In the genomic region with DNA sequence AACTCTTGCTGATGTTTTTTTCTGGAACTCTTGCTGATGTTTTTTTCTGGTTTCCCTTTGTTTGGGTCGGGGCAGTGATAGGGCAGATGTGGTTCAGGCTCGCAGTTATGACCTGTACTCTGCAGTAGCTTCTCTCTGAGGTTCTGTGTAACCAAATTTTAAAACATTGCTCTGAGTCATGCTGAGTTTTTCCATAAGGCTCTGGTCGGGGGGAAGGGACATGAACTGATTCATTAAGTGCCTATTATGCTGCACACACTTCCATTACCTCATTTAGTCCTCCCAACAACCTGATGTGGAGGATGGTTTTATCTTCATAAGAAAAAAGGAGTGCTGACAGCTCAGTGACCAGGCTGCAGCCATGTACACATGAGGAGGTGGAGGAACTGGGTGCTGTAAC, we compare ENCODE assay signal across 8 cellular contexts. TPM values are rescaled to one million over a fixed set of nuclear protein-coding genes. Genes with fewer than 3 reads are reported as not detected.
DNase-seq lines count a peak whose midpoint lies in the region; ATAC-seq, FAIRE-seq and TF ChIP-seq lines count a peak whose summit lies in the region.

No MANE protein-coding gene starts in this region.

- peaks cover 0 to 1% (median 0%) of the 10 kb centered on the region in 3 donors for H3K27me3 Mint-ChIP-seq in immature natural killer cell (ENCODE audit: low read depth in 3 of 3)

- ATAC-seq in A549: no peak; a peak in 2 of 6 replicates
- ATAC-seq in activated naive CD4-positive, alpha-beta T cell treated with anti-CD3 and anti-CD28 coated beads, Interleukin-2, amount 50 U/mL, for 72 hours: peak; percentile 96 to 98
- no peak for ATAC-seq in HG02885 (IDR thresholded peaks at IDR 0.05; ENCODE audit: poor library complexity, unreplicated experiment)

- peak overlapping the region; percentile 87 to 94 for H3K27ac Mint-ChIP-seq in activated naive CD4-positive, alpha-beta T cell treated with anti-CD3 and anti-CD28 coated beads, Interleukin-2, amount 50 U/mL, for 72 hours
- peak overlapping the region in 3 of 6 donors; percentile 18 to 62 (median 61) for H3K27ac Mint-ChIP-seq in immature natural killer cell

- no peak for TF ChIP-seq POLR2A in A549 (IDR thresholded peaks at IDR 0.05; ENCODE audit: low read length)

- no peak for FAIRE-seq in A549 (lab: Jason Lieb, UNC)

- no peaks in the 10 kb centered on the region for H3K36me3 ChIP-seq in SJCRH30

- CTCF ChIA-PET in A549 (lab: Yijun Ruan, JAX): no interaction called here

- H3K36me3 Mint-ChIP-seq in activated naive CD4-positive, alpha-beta T cell treated with anti-CD3 and anti-CD28 coated beads, Interleukin-2, amount 50 U/mL, for 72 hours: no peaks in the 10 kb centered on the region
- no peaks in the 10 kb centered on the region for H3K36me3 Mint-ChIP-seq in immature natural killer cell

- H3K4me3 ChIP-seq in A549: no peak overlapping the region
- no peak overlapping the region for H3K4me3 ChIP-seq in SJCRH30

- H3K4me2 ChIP-seq in A549: peak overlapping the region; percentile 44

- H3K4me1 Mint-ChIP-seq in immature natural killer cell: peaks cover 76 to 77% of the 10 kb centered on the region in 2 donors

- no peaks in the 10 kb centered on the region for H3K27me3 ChIP-seq in SJCRH30

- no peaks in the 10 kb centered on the region for H3K9me3 Mint-ChIP-seq in activated naive CD4-positive, alpha-beta T cell treated with anti-CD3 and anti-CD28 coated beads, Interleukin-2, amount 50 U/mL, for 72 hours
- H3K9me3 Mint-ChIP-seq in immature natural killer cell: no peaks in the 10 kb centered on the region

- peak in 1 of 2 experiments; percentile 6 for DNase-seq in A549 (ENCODE audit: low read depth in 1 of 2, low spot score in 1 of 2)
- peak; percentile 83 for DNase-seq in HS-5 (ENCODE audit: low read depth)
- DNase-seq in activated naive CD4-positive, alpha-beta T cell treated with anti-CD3 and anti-CD28 coated beads, Interleukin-2, amount 50 U/mL, for 72 hours (ENCODE audit: low spot score in 2 of 2): peak in 1 of 2 donors; percentile 44
- peak; percentile 41 for DNase-seq in left kidney (ENCODE audit: low read depth, low spot score)
- DNase-seq in NCI-H524 (lab: John Stamatoyannopoulos, UW): no peak
- no peak for DNase-seq in immature natural killer cell
- DNase-seq in SJCRH30: no peak

- H3K4me3 Mint-ChIP-seq in immature natural killer cell: no peak overlapping the region

- no peak for TF ChIP-seq EP300 in A549 (IDR thresholded peaks at IDR 0.05)

- H3K9me3 ChIP-seq in A549 (no peaks in the 10 kb centered on the region), SJCRH30 (replicated peaks) (no peaks in the 10 kb centered on the region)

- peaks cover 9% of the 10 kb centered on the region; the same call in 1 of the 3 replicates for H3K4me1 ChIP-seq in A549
- H3K4me1 ChIP-seq in SJCRH30: no peaks in the 10 kb centered on the region

- POLR2A ChIA-PET in A549 (lab: Yijun Ruan, JAX): interaction anchor here (1.2 kb wide), 1 partner anchor 19 kb away, joined by 5 read pairs; a partner anchor contains a TSS

- H3K27ac ChIP-seq in A549 (peak overlapping the region in 1 of 2 experiments; percentile 58; a peak in 2 of 6 replicates), SJCRH30 (no peak overlapping the region)

- WGBS in A549 (ENCODE audit: missing lambda C conversion rate): 4% methylated on average over 3 of the region's 3 CpGs

- no peak for TF ChIP-seq RAD21 in A549 (conservative IDR thresholded peaks at IDR 0.05 in 1 of 2, IDR thresholded peaks at IDR 0.05 in 1 of 2)

- TF ChIP-seq CTCF in A549 (IDR thresholded peaks at IDR 0.05): no peak

TF ChIP-seq in A549, 52 proteins besides CTCF, POLR2A, EP300 and RAD21:
- TF ChIP-seq PHF8 (IDR thresholded peaks at IDR 0.05; ENCODE audit: borderline replicate concordance, low read depth) (no peak), HOXB5 (CRISPR knock-in tag; IDR thresholded peaks at IDR 0.05) (no peak), RFX5 (IDR thresholded peaks at IDR 0.05) (no peak), KDM5A (IDR thresholded peaks at IDR 0.05) (no peak), JUN (IDR thresholded peaks at IDR 0.05) (no peak), TFCP2L1 (CRISPR knock-in tag; IDR thresholded peaks at IDR 0.05) (no peak), HDAC2 (IDR thresholded peaks at IDR 0.05) (no peak), FOSL2 (IDR thresholded peaks at IDR 0.05) (no peak), FOSL2 (CRISPR knock-in tag; IDR thresholded peaks at IDR 0.05) (no peak), NFE2L2 (conservative IDR thresholded peaks at IDR 0.05; ENCODE audit: low read length) (no peak), HOXA7 (CRISPR knock-in tag; IDR thresholded peaks at IDR 0.05) (no peak), JUNB (IDR thresholded peaks at IDR 0.05) (no peak), FOXS1 (CRISPR knock-in tag; IDR thresholded peaks at IDR 0.05) (no peak), MAFK (IDR thresholded peaks at IDR 0.05; ENCODE audit: partially characterized antibody) (no peak), KDM1A (IDR thresholded peaks at IDR 0.05; ENCODE audit: low read depth) (no peak), HOXB13 (CRISPR knock-in tag; IDR thresholded peaks at IDR 0.05; ENCODE audit: low read depth) (no peak)
- TF ChIP-seq, protein P1, sequence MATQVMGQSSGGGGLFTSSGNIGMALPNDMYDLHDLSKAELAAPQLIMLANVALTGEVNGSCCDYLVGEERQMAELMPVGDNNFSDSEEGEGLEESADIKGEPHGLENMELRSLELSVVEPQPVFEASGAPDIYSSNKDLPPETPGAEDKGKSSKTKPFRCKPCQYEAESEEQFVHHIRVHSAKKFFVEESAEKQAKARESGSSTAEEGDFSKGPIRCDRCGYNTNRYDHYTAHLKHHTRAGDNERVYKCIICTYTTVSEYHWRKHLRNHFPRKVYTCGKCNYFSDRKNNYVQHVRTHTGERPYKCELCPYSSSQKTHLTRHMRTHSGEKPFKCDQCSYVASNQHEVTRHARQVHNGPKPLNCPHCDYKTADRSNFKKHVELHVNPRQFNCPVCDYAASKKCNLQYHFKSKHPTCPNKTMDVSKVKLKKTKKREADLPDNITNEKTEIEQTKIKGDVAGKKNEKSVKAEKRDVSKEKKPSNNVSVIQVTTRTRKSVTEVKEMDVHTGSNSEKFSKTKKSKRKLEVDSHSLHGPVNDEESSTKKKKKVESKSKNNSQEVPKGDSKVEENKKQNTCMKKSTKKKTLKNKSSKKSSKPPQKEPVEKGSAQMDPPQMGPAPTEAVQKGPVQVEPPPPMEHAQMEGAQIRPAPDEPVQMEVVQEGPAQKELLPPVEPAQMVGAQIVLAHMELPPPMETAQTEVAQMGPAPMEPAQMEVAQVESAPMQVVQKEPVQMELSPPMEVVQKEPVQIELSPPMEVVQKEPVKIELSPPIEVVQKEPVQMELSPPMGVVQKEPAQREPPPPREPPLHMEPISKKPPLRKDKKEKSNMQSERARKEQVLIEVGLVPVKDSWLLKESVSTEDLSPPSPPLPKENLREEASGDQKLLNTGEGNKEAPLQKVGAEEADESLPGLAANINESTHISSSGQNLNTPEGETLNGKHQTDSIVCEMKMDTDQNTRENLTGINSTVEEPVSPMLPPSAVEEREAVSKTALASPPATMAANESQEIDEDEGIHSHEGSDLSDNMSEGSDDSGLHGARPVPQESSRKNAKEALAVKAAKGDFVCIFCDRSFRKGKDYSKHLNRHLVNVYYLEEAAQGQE (IDR thresholded peaks at IDR 0.05): no peak
- TF ChIP-seq, protein P2, sequence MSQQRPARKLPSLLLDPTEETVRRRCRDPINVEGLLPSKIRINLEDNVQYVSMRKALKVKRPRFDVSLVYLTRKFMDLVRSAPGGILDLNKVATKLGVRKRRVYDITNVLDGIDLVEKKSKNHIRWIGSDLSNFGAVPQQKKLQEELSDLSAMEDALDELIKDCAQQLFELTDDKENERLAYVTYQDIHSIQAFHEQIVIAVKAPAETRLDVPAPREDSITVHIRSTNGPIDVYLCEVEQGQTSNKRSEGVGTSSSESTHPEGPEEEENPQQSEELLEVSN (IDR thresholded peaks at IDR 0.05; ENCODE audit: borderline replicate concordance, low read depth): no peak
- TF ChIP-seq, protein P3, sequence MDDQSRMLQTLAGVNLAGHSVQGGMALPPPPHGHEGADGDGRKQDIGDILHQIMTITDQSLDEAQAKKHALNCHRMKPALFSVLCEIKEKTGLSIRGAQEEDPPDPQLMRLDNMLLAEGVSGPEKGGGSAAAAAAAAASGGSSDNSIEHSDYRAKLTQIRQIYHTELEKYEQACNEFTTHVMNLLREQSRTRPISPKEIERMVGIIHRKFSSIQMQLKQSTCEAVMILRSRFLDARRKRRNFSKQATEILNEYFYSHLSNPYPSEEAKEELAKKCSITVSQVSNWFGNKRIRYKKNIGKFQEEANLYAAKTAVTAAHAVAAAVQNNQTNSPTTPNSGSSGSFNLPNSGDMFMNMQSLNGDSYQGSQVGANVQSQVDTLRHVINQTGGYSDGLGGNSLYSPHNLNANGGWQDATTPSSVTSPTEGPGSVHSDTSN (IDR thresholded peaks at IDR 0.05): no peak
- TF ChIP-seq, protein P4, sequence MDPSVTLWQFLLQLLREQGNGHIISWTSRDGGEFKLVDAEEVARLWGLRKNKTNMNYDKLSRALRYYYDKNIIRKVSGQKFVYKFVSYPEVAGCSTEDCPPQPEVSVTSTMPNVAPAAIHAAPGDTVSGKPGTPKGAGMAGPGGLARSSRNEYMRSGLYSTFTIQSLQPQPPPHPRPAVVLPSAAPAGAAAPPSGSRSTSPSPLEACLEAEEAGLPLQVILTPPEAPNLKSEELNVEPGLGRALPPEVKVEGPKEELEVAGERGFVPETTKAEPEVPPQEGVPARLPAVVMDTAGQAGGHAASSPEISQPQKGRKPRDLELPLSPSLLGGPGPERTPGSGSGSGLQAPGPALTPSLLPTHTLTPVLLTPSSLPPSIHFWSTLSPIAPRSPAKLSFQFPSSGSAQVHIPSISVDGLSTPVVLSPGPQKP (IDR thresholded peaks at IDR 0.05; ENCODE audit: low read depth, low read length): no peak
- TF ChIP-seq, protein P5, sequence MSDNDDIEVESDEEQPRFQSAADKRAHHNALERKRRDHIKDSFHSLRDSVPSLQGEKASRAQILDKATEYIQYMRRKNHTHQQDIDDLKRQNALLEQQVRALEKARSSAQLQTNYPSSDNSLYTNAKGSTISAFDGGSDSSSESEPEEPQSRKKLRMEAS (IDR thresholded peaks at IDR 0.05): no peak
TF ChIP-seq in A549: peak in this region for 0.

RNA-seq across cellular contexts. Expression of a gene that starts 18.9 kb away (rescaled TPM):
- polyA plus RNA-seq in A549 (2011; rRNA removed) (4.9 and 5.2 TPM in 2 replicates), A549 (2017; fragmentation: RNase III; extraction: RNeasy Plus Mini Kit Qiagen cat#74134 plus additional on column Dnase treatment) (4.3 to 5.2 TPM (median 5.0 TPM) in 3 replicates), immature natural killer cell (10 to 100 TPM; 12.9 to 90.1 (median 29.7) TPM)
- 2.2 and 3.0 TPM in 2 replicates for polyA plus RNA-seq in A549 (2012; cell fraction: cytosol; rRNA removed)
- polyA plus RNA-seq in A549 (2012; cell fraction: nucleus; rRNA removed): 4.9 and 5.7 TPM in 2 replicates
- polyA minus RNA-seq in A549 (2011; rRNA and poly(A)+ RNA removed): 25.3 and 28.9 TPM in 2 replicates
- 10 to 100 TPM; 57.7 to 63.2 TPM for total RNA-seq in activated naive CD4-positive, alpha-beta T cell treated with anti-CD3 and anti-CD28 coated beads, Interleukin-2, amount 50 U/mL, for 72 hours
- total RNA-seq in SJCRH30 (2014; rRNA removed; shearing (Covaris generic)): 16.4 and 19.7 TPM in 2 replicates

Comparison
In these comparisons a context has a peak if more than half of its experiments do, and no peak if none do; other contexts are left out.
1. ATAC-seq: peak in activated naive CD4-positive, alpha-beta T cell treated with anti-CD3 and anti-CD28 coated beads, Interleukin-2, amount 50 U/mL, for 72 hours (2 of 2); none in A549 (0 of 2) and HG02885 (single experiment).
2. DNase-seq: peak in HS-5 (single experiment) and left kidney (single experiment); none in NCI-H524 (0 of 2), immature natural killer cell (0 of 3) and SJCRH30 (0 of 2).